ENCODE assay signal across 14 cellular contexts in the genomic region with DNA sequence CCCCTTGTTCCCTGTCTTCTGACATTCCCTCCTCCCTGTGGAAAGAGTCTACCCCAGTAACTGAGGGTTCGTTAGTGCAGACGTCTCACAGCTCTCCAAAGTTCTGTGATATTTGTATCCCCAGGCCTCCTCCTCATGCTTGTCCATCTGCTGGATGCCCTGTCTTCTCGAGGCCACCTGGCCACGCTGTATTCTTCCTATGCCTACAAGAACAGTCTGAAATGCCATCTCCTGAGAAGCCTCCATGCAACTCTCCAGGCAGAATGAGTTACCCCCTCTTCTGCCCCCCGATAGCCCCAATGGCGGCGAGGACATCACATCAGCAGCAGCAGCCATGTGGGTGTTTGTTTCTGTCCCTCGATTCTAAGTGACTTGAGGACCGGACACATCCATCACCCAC.
DNase-seq lines count a peak whose midpoint lies in the region; ATAC-seq and TF ChIP-seq lines count a peak whose summit lies in the region.
"Had no signal": no experiment of that assay in that cellular context is flagged by ENCODE, and none has a peak within 500 bp of the region (broad histone marks: within the 10 kb centered on the region; RNA-seq: fewer than 3 reads in every experiment).

No MANE protein-coding gene starts in this region.

- H3K4me3 ChIP-seq in BLaER1 (no peak overlapping the region), coronary artery (no peak overlapping the region)
- H3K4me3 ChIP-seq in BLaER1 treated with 17β-estradiol and CSF1 and Interleukin-3, amounts not matched to agents 10 nM and 100 nM: no peak overlapping the region
- H3K4me3 ChIP-seq: GM23338, HAP-1 had no signal

- peaks cover 78% of the 10 kb centered on the region for H3K27me3 ChIP-seq in BLaER1
- H3K27me3 ChIP-seq in BLaER1 treated with 17β-estradiol and CSF1 and Interleukin-3, amounts not matched to agents 10 nM and 100 nM: peaks cover 66 to 82% (median 78%) of the 10 kb centered on the region in 11 experiments

- H3K4me2 ChIP-seq in BLaER1: peak overlapping the region; percentile 58
- peak overlapping the region in 7 of 11 experiments; percentile 24 to 64 (median 42); a peak in 13 of 22 replicates for H3K4me2 ChIP-seq in BLaER1 treated with 17β-estradiol and CSF1 and Interleukin-3, amounts not matched to agents 10 nM and 100 nM
- H3K4me2 ChIP-seq: GM23338 had no signal

- no peak for ATAC-seq in GM18907 (IDR thresholded peaks at IDR 0.05; ENCODE audit: unreplicated experiment)
- ATAC-seq in GM21619 (IDR thresholded peaks at IDR 0.05; ENCODE audit: unreplicated experiment): no peak
- no peak for ATAC-seq in GM18873 (IDR thresholded peaks at IDR 0.05; ENCODE audit: low FRiP score, unreplicated experiment)
- ATAC-seq: GM23338 had no signal

- no peak overlapping the region for H3K27ac ChIP-seq in BLaER1
- no peak overlapping the region for H3K27ac ChIP-seq in BLaER1 treated with 17β-estradiol and CSF1 and Interleukin-3, amounts not matched to agents 10 nM and 100 nM
- H3K27ac ChIP-seq in coronary artery: no peak overlapping the region

- TF ChIP-seq CTCF in coronary artery (IDR thresholded peaks at IDR 0.05): no peak

- peak; percentile 21 for DNase-seq in coronary artery (ENCODE audit: low spot score)
- DNase-seq: CD4-positive, alpha-beta T cell; CD8-positive, alpha-beta memory T cell; DMS53; DMS79 treated with DMSO at 0.1 percent for 48 hours; GF-D8; HFFc6 had no signal

- no peak overlapping the region for H3K9ac ChIP-seq in BLaER1
- no peak overlapping the region for H3K9ac ChIP-seq in BLaER1 treated with 17β-estradiol and CSF1 and Interleukin-3, amounts not matched to agents 10 nM and 100 nM

- H3K4me1 ChIP-seq in BLaER1: peaks cover 12% of the 10 kb centered on the region
- peaks cover 0 to 12% (median 9%) of the 10 kb centered on the region in 10 experiments; a peak in 12 of 20 replicates for H3K4me1 ChIP-seq in BLaER1 treated with 17β-estradiol and CSF1 and Interleukin-3, amounts not matched to agents 10 nM and 100 nM
- H3K4me1 ChIP-seq: HAP-1 had no signal

- peaks cover 16% of the 10 kb centered on the region; the same call in 1 of the 2 replicates for H4K20me1 ChIP-seq in BLaER1
- H4K20me1 ChIP-seq in BLaER1 treated with 17β-estradiol and CSF1 and Interleukin-3, amounts not matched to agents 10 nM and 100 nM: peaks cover 0 to 5% (median 0%) of the 10 kb centered on the region in 11 experiments; a peak in 3 of 22 replicates

- H3K9me3 ChIP-seq in BLaER1: no peaks in the 10 kb centered on the region; the same call in 1 of the 2 replicates
- peaks cover 0 to 13% (median 0%) of the 10 kb centered on the region in 11 experiments; a peak in 3 of 22 replicates for H3K9me3 ChIP-seq in BLaER1 treated with 17β-estradiol and CSF1 and Interleukin-3, amounts not matched to agents 10 nM and 100 nM (replicated peaks in 1 of 11)
- H3K9me3 ChIP-seq: HAP-1 had no signal

- H3K36me3 ChIP-seq in BLaER1: no peaks in the 10 kb centered on the region
- no peaks in the 10 kb centered on the region for H3K36me3 ChIP-seq in BLaER1 treated with 17β-estradiol and CSF1 and Interleukin-3, amounts not matched to agents 10 nM and 100 nM
- H3K36me3 ChIP-seq: HAP-1 had no signal
